9 cellular contexts compared by ENCODE assay signal in the genomic region with DNA sequence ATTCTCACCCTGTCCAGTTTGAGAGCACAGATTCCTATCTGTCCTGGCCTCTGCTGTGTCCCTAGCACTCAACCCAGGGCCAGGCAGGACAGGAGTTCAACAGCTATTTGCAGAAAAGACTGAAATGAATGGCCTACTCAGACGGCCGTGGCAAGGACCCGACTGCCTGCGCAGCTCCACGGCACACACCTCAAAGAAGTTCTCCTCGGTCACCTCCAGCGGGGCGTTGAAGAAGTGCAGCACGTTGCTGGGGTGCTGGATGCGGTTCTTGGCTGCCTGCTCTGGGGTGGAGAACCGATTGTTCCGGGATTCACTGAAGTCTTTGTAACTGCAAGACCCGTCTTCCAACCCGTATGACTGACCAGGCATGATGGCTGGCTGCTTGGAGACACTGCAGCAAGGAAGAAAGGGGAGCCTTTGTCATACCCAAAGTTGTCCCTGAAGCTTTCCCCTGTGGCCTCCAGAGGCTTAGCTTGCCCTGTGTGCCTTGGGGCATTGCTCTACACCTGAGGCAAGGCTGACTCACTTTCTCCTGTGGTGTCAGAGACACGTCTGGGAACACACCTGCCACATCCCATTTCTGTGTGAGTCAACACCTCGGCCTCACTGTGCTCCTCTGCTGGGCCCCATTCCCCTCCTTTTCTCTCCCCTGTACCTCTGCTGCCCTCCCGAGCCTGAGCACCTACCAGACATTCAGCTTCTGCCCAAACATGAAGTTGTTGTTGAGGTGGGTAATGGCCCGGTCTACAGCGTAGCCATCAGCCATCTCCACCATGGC. TPM values are rescaled to one million over a fixed set of nuclear protein-coding genes. Genes with fewer than 3 reads are reported as not detected.
DNase-seq lines count a peak whose midpoint lies in the region; ATAC-seq and TF ChIP-seq lines count a peak whose summit lies in the region.
"Had no signal": no experiment of that assay in that cellular context is flagged by ENCODE, and none has a peak within 500 bp of the region (broad histone marks: within the 10 kb centered on the region; RNA-seq: fewer than 3 reads in every experiment).

No MANE protein-coding gene starts in this region.

- H3K4me3 Mint-ChIP-seq in activated CD4-positive, alpha-beta memory T cell treated with anti-CD3 and anti-CD28 coated beads for 36 hours, result no peak overlapping the region

- no peak overlapping the region for H2AFZ ChIP-seq in MM.1S (ENCODE audit: low read length)

- peaks cover 25% of the 10 kb centered on the region for H3K79me2 ChIP-seq in MM.1S (ENCODE audit: low read length)

- H3K27ac ChIP-seq in MM.1S (ENCODE audit: low read length), result no peak overlapping the region

- H3K36me3 ChIP-seq in MM.1S (replicated peaks; ENCODE audit: insufficient read depth, low read length), result peaks cover 39% of the 10 kb centered on the region

- no peaks in the 10 kb centered on the region for H3K9me3 ChIP-seq in MM.1S (replicated peaks; ENCODE audit: insufficient read depth, low read length)
- H3K9me3 ChIP-seq: heart left ventricle had no signal

- TF ChIP-seq POLR2A in GM19099 (IDR thresholded peaks at IDR 0.05; ENCODE audit: extremely low read depth, insufficient read length, low read depth), result peak; percentile 31

- H3K9ac ChIP-seq in MM.1S (ENCODE audit: low read length), result no peak overlapping the region

- TF ChIP-seq CTCF in MM.1S (IDR thresholded peaks at IDR 0.05; ENCODE audit: low read length), result no peak

- peak; percentile 87 for DNase-seq in activated CD4-positive, alpha-beta memory T cell treated with anti-CD3 and anti-CD28 coated beads for 36 hours
- peak; percentile 39 to 51 for DNase-seq in stimulated activated CD4-positive, alpha-beta T cell treated with anti-CD3 and anti-CD28 coated beads, Interleukin-1b, Interleukin-23, amount 100 ng/mL, for 4 hours (ENCODE audit: low read depth in 2 of 2)
- DNase-seq in MM.1S (no peak), cortex of kidney (lab: John Stamatoyannopoulos, UW) (no peak)

- POLR2A ChIA-PET in activated CD4-positive, alpha-beta memory T cell treated with anti-CD3 and anti-CD28 coated beads for 36 hours (lab: Charles Lee), result interaction anchor here (1.0 to 2.2 kb wide), 4 partner anchors 9 to 14 kb away, joined by 3 to 11 read pairs (median 4); no protein-coding TSS in a partner anchor

- H3K4me3 ChIP-seq in MM.1S (ENCODE audit: low read length), result no peak overlapping the region
- H3K4me3 ChIP-seq: heart left ventricle had no signal

- peaks cover 65% of the 10 kb centered on the region for H3K36me3 Mint-ChIP-seq in activated CD4-positive, alpha-beta memory T cell treated with anti-CD3 and anti-CD28 coated beads for 36 hours

- ATAC-seq in esophagus mucosa (peak; percentile 85), HG03378 (IDR thresholded peaks at IDR 0.05; ENCODE audit: unreplicated experiment) (no peak), GM19023 (IDR thresholded peaks at IDR 0.05; ENCODE audit: unreplicated experiment) (no peak)
- ATAC-seq: heart left ventricle had no signal

- H3K27ac Mint-ChIP-seq in activated CD4-positive, alpha-beta memory T cell treated with anti-CD3 and anti-CD28 coated beads for 36 hours, result peak overlapping the region; percentile 82

- H3K4me2 ChIP-seq in MM.1S (ENCODE audit: low read depth, low read length), result no peak overlapping the region

- intact Hi-C loops in activated CD4-positive, alpha-beta memory T cell treated with anti-CD3 and anti-CD28 coated beads for 36 hours (cut with micrococcal nuclease), result loop anchor here (1.0 kb wide), 1 partner anchor 12 kb away; no protein-coding TSS in a partner anchor

- no peaks in the 10 kb centered on the region for H3K27me3 ChIP-seq in MM.1S (replicated peaks; ENCODE audit: insufficient read depth, low read length)
- H3K27me3 ChIP-seq: heart left ventricle had no signal

- peaks cover 59% of the 10 kb centered on the region for H3K4me1 Mint-ChIP-seq in activated CD4-positive, alpha-beta memory T cell treated with anti-CD3 and anti-CD28 coated beads for 36 hours (ENCODE audit: low read depth)

- CTCF ChIA-PET in activated CD4-positive, alpha-beta memory T cell treated with anti-CD3 and anti-CD28 coated beads for 36 hours (lab: Charles Lee), result interaction anchor here (0.9 to 1.8 kb wide), 4 partner anchors 8 to 436 kb away, joined by 3 to 5 read pairs (median 4); partner anchors contain the start of gene FAM98C

- no peaks in the 10 kb centered on the region for H3K9me2 ChIP-seq in MM.1S (replicated peaks; ENCODE audit: insufficient read depth, low read length)

- H3F3A ChIP-seq in MM.1S (ENCODE audit: insufficient read depth, low read length), result peaks cover 39% of the 10 kb centered on the region

- H3K4me1 ChIP-seq in MM.1S (ENCODE audit: low read length), result no peaks in the 10 kb centered on the region

- peaks cover under 1% of the 10 kb centered on the region; the same call in 1 of the 2 replicates for H4K20me1 ChIP-seq in MM.1S (ENCODE audit: insufficient read depth, low read length)

- no peaks in the 10 kb centered on the region for H3K9me3 Mint-ChIP-seq in activated CD4-positive, alpha-beta memory T cell treated with anti-CD3 and anti-CD28 coated beads for 36 hours

- no peaks in the 10 kb centered on the region for H3K27me3 Mint-ChIP-seq in activated CD4-positive, alpha-beta memory T cell treated with anti-CD3 and anti-CD28 coated beads for 36 hours

RNA-seq across cellular contexts. Expression of gene ECH1, which starts 6.8 kb away (rescaled TPM):
- 100 to 1,000 TPM; 152 to 155 TPM for total RNA-seq in activated CD4-positive, alpha-beta memory T cell treated with anti-CD3 and anti-CD28 coated beads for 36 hours
- 182 TPM for total RNA-seq in esophagus mucosa

RNA-seq across cellular contexts. Expression of gene HNRNPL, which starts 11.4 kb away (rescaled TPM):
- total RNA-seq in activated CD4-positive, alpha-beta memory T cell treated with anti-CD3 and anti-CD28 coated beads for 36 hours, result 100 to 1,000 TPM; 646 to 671 TPM
- total RNA-seq in esophagus mucosa, result 236 TPM

RNA-seq across cellular contexts. Expression of gene LGALS4, which starts 25.7 kb away (rescaled TPM):
- total RNA-seq in activated CD4-positive, alpha-beta memory T cell treated with anti-CD3 and anti-CD28 coated beads for 36 hours, result under 1 TPM; 0.33 to 0.70 TPM
- 0.40 TPM for total RNA-seq in esophagus mucosa

RNA-seq across cellular contexts. Expression of gene RINL, which starts 39.7 kb away (rescaled TPM):
- total RNA-seq in activated CD4-positive, alpha-beta memory T cell treated with anti-CD3 and anti-CD28 coated beads for 36 hours, result 10 to 100 TPM; 92.6 to 100.0 TPM
- 7.6 TPM for total RNA-seq in esophagus mucosa

RNA-seq across cellular contexts. Expression of gene LGALS7B, which starts 49.4 kb away (rescaled TPM):
- not detected for total RNA-seq in activated CD4-positive, alpha-beta memory T cell treated with anti-CD3 and anti-CD28 coated beads for 36 hours
- 886 TPM for total RNA-seq in esophagus mucosa
- total RNA-seq: heart left ventricle had no signal

Comparison
In these comparisons a context has a peak if more than half of its experiments do, and no peak if none do; other contexts are left out.
1. DNase-seq: peak in activated CD4-positive, alpha-beta memory T cell treated with anti-CD3 and anti-CD28 coated beads for 36 hours (single experiment) and stimulated activated CD4-positive, alpha-beta T cell treated with anti-CD3 and anti-CD28 coated beads, Interleukin-1b, Interleukin-23, amount 100 ng/mL, for 4 hours (2 of 2); none in MM.1S (single experiment) and cortex of kidney (single experiment).